In genomic region chr1:10679521-10680220, GRCh38 we compare ENCODE assay signal across 1 cellular context.
A peak's percentile ranks its signal among the peaks of the same experiment; 100 is the strongest.
TF ChIP-seq lines count a peak whose summit lies in the region.

No MANE protein-coding gene starts in this region.

TF ChIP-seq in K562, 482 proteins besides CTCF, POLR2A, EP300 and RAD21 (continued from another document and continues in another):
- TF ChIP-seq ZNF318 (IDR thresholded peaks at IDR 0.05; ENCODE audit: borderline replicate concordance in 1 of 2, low read depth in 1 of 2): no peak
- TF ChIP-seq CSDE1 (IDR thresholded peaks at IDR 0.05): no peak
- no peak for TF ChIP-seq ARID2 (IDR thresholded peaks at IDR 0.05)
- no peak for TF ChIP-seq FOXO4 (CRISPR knock-in tag; IDR thresholded peaks at IDR 0.05)
- no peak for TF ChIP-seq CTCFL (IDR thresholded peaks at IDR 0.05; ENCODE audit: borderline replicate concordance, insufficient read depth, low read depth, low read length, poor library complexity, severe bottlenecking)
- TF ChIP-seq ZBTB5 (IDR thresholded peaks at IDR 0.05): no peak
- no peak for TF ChIP-seq MYNN (IDR thresholded peaks at IDR 0.05)
- no peak for TF ChIP-seq MYNN (CRISPR knock-in tag; IDR thresholded peaks at IDR 0.05)
- TF ChIP-seq ZNF586 (CRISPR knock-in tag; conservative IDR thresholded peaks at IDR 0.05): no peak
- TF ChIP-seq ATF1 (CRISPR knock-in tag; IDR thresholded peaks at IDR 0.05): peak; percentile 29; the same call in 1 of the 2 replicates
- TF ChIP-seq ATF1 (tag; IDR thresholded peaks at IDR 0.05): peak; percentile 66
- no peak for TF ChIP-seq LCOR (CRISPR knock-in tag; IDR thresholded peaks at IDR 0.05)
- TF ChIP-seq AFF1 (IDR thresholded peaks at IDR 0.05; ENCODE audit: low read depth in 1 of 2, partially characterized antibody in 2 of 2): no peak
- peak; percentile 22; the same call in 1 of the 2 replicates for TF ChIP-seq CXXC5 (CRISPR knock-in tag; IDR thresholded peaks at IDR 0.05)
- peak; percentile 50; the same call in 1 of the 2 replicates for TF ChIP-seq CREM (IDR thresholded peaks at IDR 0.05; ENCODE audit: low read depth)
- TF ChIP-seq WHSC1 (IDR thresholded peaks at IDR 0.05; ENCODE audit: low read length): no peak
- no peak for TF ChIP-seq RBM39 (optimal IDR thresholded peaks at IDR 0.05; ENCODE audit: low read depth, low read length)
- TF ChIP-seq ZC3H8 (IDR thresholded peaks at IDR 0.05): no peak
- no peak for TF ChIP-seq MXI1 (IDR thresholded peaks at IDR 0.05; ENCODE audit: low read depth, low read length)
- no peak for TF ChIP-seq BHLHE40 (IDR thresholded peaks at IDR 0.05; ENCODE audit: low read length)
- no peak for TF ChIP-seq E2F3 (CRISPR knock-in tag; IDR thresholded peaks at IDR 0.05)
- no peak for TF ChIP-seq BDP1 (IDR thresholded peaks at IDR 0.05; ENCODE audit: insufficient read depth, insufficient read length)
- no peak for TF ChIP-seq ELF4 (CRISPR knock-in tag; IDR thresholded peaks at IDR 0.05)
- TF ChIP-seq VEZF1 (CRISPR knock-in tag; IDR thresholded peaks at IDR 0.05): peak; percentile 55
- no peak for TF ChIP-seq ZNF133 (CRISPR knock-in tag; IDR thresholded peaks at IDR 0.05)
- no peak for TF ChIP-seq TSHZ1 (CRISPR knock-in tag; IDR thresholded peaks at IDR 0.05)
- no peak for TF ChIP-seq PML (IDR thresholded peaks at IDR 0.05; ENCODE audit: low read length)
- no peak for TF ChIP-seq MITF (IDR thresholded peaks at IDR 0.05)
- no peak for TF ChIP-seq MLLT1 (IDR thresholded peaks at IDR 0.05)
